Comparison of ENCODE assay signal across 1 cellular context in the genomic region with DNA sequence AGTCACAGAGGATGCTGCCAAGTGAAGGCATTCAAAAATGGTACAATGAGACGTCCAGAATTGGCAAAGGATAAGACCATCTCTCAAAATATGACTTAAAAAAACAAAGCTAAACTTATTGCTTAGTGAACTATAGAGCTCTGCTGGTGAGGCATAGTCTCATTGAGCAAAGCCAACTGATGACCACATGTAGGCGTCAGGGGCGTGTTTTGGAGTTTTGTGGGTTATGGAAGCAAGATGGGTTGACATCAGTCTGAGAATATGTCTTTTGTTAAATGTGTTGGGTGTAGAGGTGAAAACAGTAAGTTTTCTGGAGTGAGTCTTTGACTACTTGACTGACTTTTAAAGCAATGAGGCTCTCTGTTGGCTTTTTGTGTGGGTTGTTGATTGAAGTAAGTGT.
TF ChIP-seq lines count a peak whose summit lies in the region.

No MANE protein-coding gene starts in this region.

TF ChIP-seq in SK-N-SH, 30 proteins besides CTCF, POLR2A, EP300 and RAD21:
- TF ChIP-seq, protein P1, sequence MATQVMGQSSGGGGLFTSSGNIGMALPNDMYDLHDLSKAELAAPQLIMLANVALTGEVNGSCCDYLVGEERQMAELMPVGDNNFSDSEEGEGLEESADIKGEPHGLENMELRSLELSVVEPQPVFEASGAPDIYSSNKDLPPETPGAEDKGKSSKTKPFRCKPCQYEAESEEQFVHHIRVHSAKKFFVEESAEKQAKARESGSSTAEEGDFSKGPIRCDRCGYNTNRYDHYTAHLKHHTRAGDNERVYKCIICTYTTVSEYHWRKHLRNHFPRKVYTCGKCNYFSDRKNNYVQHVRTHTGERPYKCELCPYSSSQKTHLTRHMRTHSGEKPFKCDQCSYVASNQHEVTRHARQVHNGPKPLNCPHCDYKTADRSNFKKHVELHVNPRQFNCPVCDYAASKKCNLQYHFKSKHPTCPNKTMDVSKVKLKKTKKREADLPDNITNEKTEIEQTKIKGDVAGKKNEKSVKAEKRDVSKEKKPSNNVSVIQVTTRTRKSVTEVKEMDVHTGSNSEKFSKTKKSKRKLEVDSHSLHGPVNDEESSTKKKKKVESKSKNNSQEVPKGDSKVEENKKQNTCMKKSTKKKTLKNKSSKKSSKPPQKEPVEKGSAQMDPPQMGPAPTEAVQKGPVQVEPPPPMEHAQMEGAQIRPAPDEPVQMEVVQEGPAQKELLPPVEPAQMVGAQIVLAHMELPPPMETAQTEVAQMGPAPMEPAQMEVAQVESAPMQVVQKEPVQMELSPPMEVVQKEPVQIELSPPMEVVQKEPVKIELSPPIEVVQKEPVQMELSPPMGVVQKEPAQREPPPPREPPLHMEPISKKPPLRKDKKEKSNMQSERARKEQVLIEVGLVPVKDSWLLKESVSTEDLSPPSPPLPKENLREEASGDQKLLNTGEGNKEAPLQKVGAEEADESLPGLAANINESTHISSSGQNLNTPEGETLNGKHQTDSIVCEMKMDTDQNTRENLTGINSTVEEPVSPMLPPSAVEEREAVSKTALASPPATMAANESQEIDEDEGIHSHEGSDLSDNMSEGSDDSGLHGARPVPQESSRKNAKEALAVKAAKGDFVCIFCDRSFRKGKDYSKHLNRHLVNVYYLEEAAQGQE (IDR thresholded peaks at IDR 0.05; ENCODE audit: low read depth, low read length) = no peak
